ENCODE assay signal across 26 cellular contexts in genomic region chr7:157641866-157642265, GRCh38.
"Had no signal": no experiment of that assay in that cellular context is flagged by ENCODE, and none has a peak within 500 bp of the region (broad histone marks: within the 10 kb centered on the region; RNA-seq: fewer than 3 reads in every experiment).

No MANE protein-coding gene starts in this region.

- H3K4me1 Mint-ChIP-seq: IgD-negative memory B cell had no signal

- DNase-seq: Kasumi-1, NCI-H1048, NCI-H1105, NCI-H1417 treated with DMSO at 0.1 percent for 48 hours, NCI-H146, NCI-H1694 treated with DMSO at 0.1 percent for 48 hours, NCI-H1930, NCI-H2081, NCI-H2107, NCI-H226, NCI-H446, NCI-H510A, NCI-H524 treated with DMSO at 0.1 percent for 48 hours, NCI-H69, NCI-H774, Right ventricle myocardium superior, RPMI8226, SIG-M5 had no signal

- H3K4me3 Mint-ChIP-seq: IgD-negative memory B cell had no signal

- H3K27ac ChIP-seq: HL-60, KMS-11, SJSA1, SK-N-MC had no signal

- H3K36me3 Mint-ChIP-seq: IgD-negative memory B cell had no signal

- H3K9ac ChIP-seq: KMS-11 had no signal

- H3K27ac Mint-ChIP-seq: IgD-negative memory B cell had no signal

- H3K36me3 ChIP-seq: SJSA1 had no signal

- H3K4me3 ChIP-seq: K562, SJSA1, SK-N-MC had no signal

- FAIRE-seq: HTR-8/SVneo, K562, RCC 7860 had no signal

- H3K4me2 ChIP-seq: KMS-11 had no signal

- H3K4me1 ChIP-seq: SJSA1 had no signal

- ATAC-seq: K562 had no signal

- H3K27me3 ChIP-seq: SJSA1 had no signal
